8 cellular contexts compared by ENCODE assay signal in genomic region chr21:40143822-40144525, GRCh38.
DNase-seq lines count a peak whose midpoint lies in the region; ATAC-seq, FAIRE-seq and TF ChIP-seq lines count a peak whose summit lies in the region.

No MANE protein-coding gene starts in this region.

- no peak overlapping the region for H3K27ac ChIP-seq in HL-60 (replicated peaks)
- H3K27ac ChIP-seq in PC-3 (ENCODE audit: low read length) = no peak overlapping the region

- no peak overlapping the region for H3K4me3 ChIP-seq in HL-60 (replicated peaks; ENCODE audit: insufficient read depth, low read length)
- H3K4me3 ChIP-seq in PC-3 (ENCODE audit: low read length) = no peak overlapping the region

- H3K36me3 ChIP-seq in PC-3 (ENCODE audit: low read depth, low read length) = no peaks in the 10 kb centered on the region

- H3K4me1 ChIP-seq in PC-3 (ENCODE audit: insufficient read depth, low read length) = no peaks in the 10 kb centered on the region

- TF ChIP-seq CTCF in D721Med (IDR thresholded peaks at IDR 0.05; ENCODE audit: insufficient read depth, missing control alignments) (peak; percentile 47), HL-60 (IDR thresholded peaks at IDR 0.05; ENCODE audit: insufficient read depth, low read length) (peak; percentile 38), PC-3 (conservative IDR thresholded peaks at IDR 0.05; ENCODE audit: low read depth, low read length) (peak; percentile 82)

- H4K20me1 ChIP-seq in PC-3 (ENCODE audit: low read length) = no peaks in the 10 kb centered on the region

- H3K9ac ChIP-seq in PC-3 (ENCODE audit: low read length) = no peak overlapping the region

- no TSS peak for BruUV-seq in PC-3 (replicated peaks; lab: Mats Ljungman, UMichigan)

- ATAC-seq in PC-3 (peak; percentile 55), GM19467 (IDR thresholded peaks at IDR 0.05; ENCODE audit: unreplicated experiment) (no peak), HG03457 (IDR thresholded peaks at IDR 0.05; ENCODE audit: unreplicated experiment) (no peak)

- H2AFZ ChIP-seq in PC-3 (ENCODE audit: low read length) = no peak overlapping the region

- FAIRE-seq in D721Med (lab: Jason Lieb, UNC) = no peak

- CTCF ChIA-PET in PC-3 (lab: Charles Lee) = interaction anchor here (0.6 kb wide), 1 partner anchor 699 kb away, joined by 3 read pairs; no protein-coding TSS in a partner anchor

- no peaks in the 10 kb centered on the region for H3K9me3 ChIP-seq in PC-3 (ENCODE audit: low read length)

- no peaks in the 10 kb centered on the region for H3K79me2 ChIP-seq in PC-3 (ENCODE audit: low read length)

- no peaks in the 10 kb centered on the region for H3F3A ChIP-seq in PC-3 (ENCODE audit: low read length, unreplicated experiment)

- intact Hi-C loops in PC-3 (cut with micrococcal nuclease) = no loop called here

- DNase-seq in D721Med (ENCODE audit: insufficient read length, low spot score) (no peak), HL-60 (ENCODE audit: low read depth in 1 of 2, low spot score in 1 of 2) (peak; percentile 1 to 27), PC-3 (peak; percentile 71), astrocyte of the hippocampus (ENCODE audit: low read depth, low spot score) (peak; percentile 75), islet precursor cell (peak; percentile 69)
- DNase-seq in stimulated activated CD4-positive, alpha-beta T cell treated with anti-CD3 and anti-CD28 coated beads, Interleukin-4, amount 100 ng/mL, for 24 hours = peak; percentile 30

- H3K9me2 ChIP-seq in PC-3 (replicated peaks; ENCODE audit: low read length) = no peaks in the 10 kb centered on the region

- no peak overlapping the region for H3K4me2 ChIP-seq in PC-3 (ENCODE audit: low read length)

- POLR2A ChIA-PET in PC-3 (lab: Charles Lee; ENCODE audit: unreplicated experiment) = no interaction called here

- H3K27me3 ChIP-seq in HL-60 (ENCODE audit: insufficient read depth, poor library complexity, severe bottlenecking) (no peaks in the 10 kb centered on the region), PC-3 (ENCODE audit: low read length) (no peaks in the 10 kb centered on the region)
